In the genomic region with DNA sequence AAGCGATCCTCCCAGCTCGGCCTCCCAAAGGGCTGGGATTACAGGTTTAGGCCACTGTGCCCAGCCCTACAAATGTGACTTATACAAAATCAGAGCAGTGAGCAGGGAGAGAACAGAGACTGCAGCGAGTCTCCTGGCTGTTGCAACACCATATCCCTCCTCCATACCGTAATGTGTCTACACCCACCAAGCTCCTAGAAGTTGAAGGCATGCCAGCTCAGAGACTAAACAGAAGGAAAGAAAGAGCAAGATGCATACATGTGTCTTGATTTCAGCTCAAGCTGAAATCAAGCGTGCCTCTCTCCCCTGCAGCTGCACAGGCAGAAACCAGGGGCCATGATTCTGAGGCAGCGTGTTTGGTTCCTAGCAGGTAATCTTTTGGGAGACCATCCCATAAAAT, we compare ENCODE assay signal across 9 cellular contexts. TPM values are rescaled to one million over a fixed set of nuclear protein-coding genes. Genes with fewer than 3 reads are reported as not detected.
DNase-seq lines count a peak whose midpoint lies in the region; ATAC-seq and TF ChIP-seq lines count a peak whose summit lies in the region.
"Had no signal": no experiment of that assay in that cellular context is flagged by ENCODE, and none has a peak within 500 bp of the region (broad histone marks: within the 10 kb centered on the region; RNA-seq: fewer than 3 reads in every experiment).

No MANE protein-coding gene starts in this region.

- TF ChIP-seq CTCF in BE2C (IDR thresholded peaks at IDR 0.05; ENCODE audit: low read depth, low read length) (no peak), fibroblast of mammary gland (conservative IDR thresholded peaks at IDR 0.05; ENCODE audit: control insufficient read depth, insufficient read depth, low read depth, low read length) (no peak), osteocyte (IDR thresholded peaks at IDR 0.05) (no peak), GM13977 (IDR thresholded peaks at IDR 0.05; ENCODE audit: extremely low read depth, insufficient read depth, missing control alignments) (no peak), endothelial cell (IDR thresholded peaks at IDR 0.05; ENCODE audit: unreplicated experiment) (no peak)

- H3K4me1 ChIP-seq in BE2C: peaks cover 86% of the 10 kb centered on the region

- ATAC-seq in SK-N-SH treated with all-trans-retinoic acid at 6 μM for 48 hours: peak; percentile 29
- ATAC-seq in GM18868 (IDR thresholded peaks at IDR 0.05; ENCODE audit: unreplicated experiment): no peak

- H3K4me3 Mint-ChIP-seq in osteocyte (ENCODE audit: unreplicated experiment): no peak overlapping the region
- no peak overlapping the region for H3K4me3 Mint-ChIP-seq in endothelial cell (ENCODE audit: unreplicated experiment)

- DNase-seq in BE2C (no peak), fibroblast of mammary gland (ENCODE audit: low read depth) (peak; percentile 96), osteocyte (ENCODE audit: extremely low spot score, unreplicated experiment) (no peak), GM13977 (ENCODE audit: low spot score) (no peak), NOMO-1 (lab: John Stamatoyannopoulos, UW; ENCODE audit: unreplicated experiment in 2 of 2) (no peak), endothelial cell (ENCODE audit: low spot score) (no peak)
- DNase-seq: NCI-H1092 had no signal

- H3K36me3 Mint-ChIP-seq in osteocyte (ENCODE audit: unreplicated experiment) (no peaks in the 10 kb centered on the region), endothelial cell (ENCODE audit: low read depth, unreplicated experiment) (no peaks in the 10 kb centered on the region)

- H3K27ac Mint-ChIP-seq in osteocyte (ENCODE audit: unreplicated experiment) (peak overlapping the region; percentile 97), endothelial cell (ENCODE audit: unreplicated experiment) (no peak overlapping the region)

- peaks cover 89% of the 10 kb centered on the region for H3K4me1 Mint-ChIP-seq in osteocyte (ENCODE audit: unreplicated experiment)
- peaks cover 12% of the 10 kb centered on the region for H3K4me1 Mint-ChIP-seq in endothelial cell (ENCODE audit: unreplicated experiment)

- H3K9me3 Mint-ChIP-seq in osteocyte (ENCODE audit: unreplicated experiment) (no peaks in the 10 kb centered on the region), endothelial cell (ENCODE audit: unreplicated experiment) (no peaks in the 10 kb centered on the region)

- no peaks in the 10 kb centered on the region for H3K27me3 ChIP-seq in BE2C

- H3K27me3 Mint-ChIP-seq in osteocyte (ENCODE audit: unreplicated experiment) (no peaks in the 10 kb centered on the region), endothelial cell (ENCODE audit: unreplicated experiment) (peaks cover 6% of the 10 kb centered on the region)

- in situ Hi-C loops in GM13977 (cut with MboI; ENCODE audit: low pct_unique_long_range_greater_than_20kb, low sequenced_read_pairs, unreplicated experiment): no loop called here

- H3K36me3 ChIP-seq in BE2C: peaks cover 3% of the 10 kb centered on the region; the same call in 1 of the 2 replicates

- H3K4me3 ChIP-seq in BE2C (ENCODE audit: low read depth, low read length): peak overlapping the region; percentile 26; the same call in 1 of the 2 replicates
- H3K4me3 ChIP-seq in fibroblast of mammary gland (ENCODE audit: control insufficient read depth, low read depth, low read length): no peak overlapping the region

- H3K9me3 ChIP-seq in BE2C: no peaks in the 10 kb centered on the region

TF ChIP-seq in SK-N-SH treated with all-trans-retinoic acid at 6 μM for 48 hours, 23 proteins besides CTCF, POLR2A, EP300 and RAD21:
- no peak for TF ChIP-seq ARNTL (CRISPR knock-in tag; IDR thresholded peaks at IDR 0.05; ENCODE audit: borderline replicate concordance, low read depth)
- no peak for TF ChIP-seq ZC3H10 (CRISPR knock-in tag; IDR thresholded peaks at IDR 0.05)
- no peak for TF ChIP-seq ESRRG (CRISPR knock-in tag; IDR thresholded peaks at IDR 0.05)
- TF ChIP-seq SNAI2 (CRISPR knock-in tag; IDR thresholded peaks at IDR 0.05): no peak
- no peak for TF ChIP-seq RARB (CRISPR knock-in tag; IDR thresholded peaks at IDR 0.05)
- TF ChIP-seq, protein P1, sequence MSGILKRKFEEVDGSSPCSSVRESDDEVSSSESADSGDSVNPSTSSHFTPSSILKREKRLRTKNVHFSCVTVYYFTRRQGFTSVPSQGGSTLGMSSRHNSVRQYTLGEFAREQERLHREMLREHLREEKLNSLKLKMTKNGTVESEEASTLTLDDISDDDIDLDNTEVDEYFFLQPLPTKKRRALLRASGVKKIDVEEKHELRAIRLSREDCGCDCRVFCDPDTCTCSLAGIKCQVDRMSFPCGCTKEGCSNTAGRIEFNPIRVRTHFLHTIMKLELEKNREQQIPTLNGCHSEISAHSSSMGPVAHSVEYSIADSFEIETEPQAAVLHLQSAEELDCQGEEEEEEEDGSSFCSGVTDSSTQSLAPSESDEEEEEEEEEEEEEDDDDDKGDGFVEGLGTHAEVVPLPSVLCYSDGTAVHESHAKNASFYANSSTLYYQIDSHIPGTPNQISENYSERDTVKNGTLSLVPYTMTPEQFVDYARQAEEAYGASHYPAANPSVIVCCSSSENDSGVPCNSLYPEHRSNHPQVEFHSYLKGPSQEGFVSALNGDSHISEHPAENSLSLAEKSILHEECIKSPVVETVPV (CRISPR knock-in tag; IDR thresholded peaks at IDR 0.05): no peak
- no peak for TF ChIP-seq PPARA (CRISPR knock-in tag; IDR thresholded peaks at IDR 0.05; ENCODE audit: borderline replicate concordance)
- no peak for TF ChIP-seq PATZ1 (CRISPR knock-in tag; IDR thresholded peaks at IDR 0.05; ENCODE audit: borderline replicate concordance)
- TF ChIP-seq CSDC2 (CRISPR knock-in tag; IDR thresholded peaks at IDR 0.05): no peak
- TF ChIP-seq TSHZ2 (CRISPR knock-in tag; IDR thresholded peaks at IDR 0.05): no peak
- no peak for TF ChIP-seq ZFP3 (CRISPR knock-in tag; IDR thresholded peaks at IDR 0.05)
- no peak for TF ChIP-seq ZFP30 (CRISPR knock-in tag; IDR thresholded peaks at IDR 0.05)

RNA-seq across cellular contexts. Expression of gene AFAP1, which starts 34.7 kb away (rescaled TPM):
- polyA plus RNA-seq in BE2C (2012; ENCODE audit: insufficient read depth, insufficient read length, low read depth): 34.8 TPM
- 64.9 and 66.9 TPM in 2 replicates for total RNA-seq in osteocyte
- total RNA-seq in endothelial cell (ENCODE audit: unreplicated experiment): 27.8 TPM
